In the genomic region with DNA sequence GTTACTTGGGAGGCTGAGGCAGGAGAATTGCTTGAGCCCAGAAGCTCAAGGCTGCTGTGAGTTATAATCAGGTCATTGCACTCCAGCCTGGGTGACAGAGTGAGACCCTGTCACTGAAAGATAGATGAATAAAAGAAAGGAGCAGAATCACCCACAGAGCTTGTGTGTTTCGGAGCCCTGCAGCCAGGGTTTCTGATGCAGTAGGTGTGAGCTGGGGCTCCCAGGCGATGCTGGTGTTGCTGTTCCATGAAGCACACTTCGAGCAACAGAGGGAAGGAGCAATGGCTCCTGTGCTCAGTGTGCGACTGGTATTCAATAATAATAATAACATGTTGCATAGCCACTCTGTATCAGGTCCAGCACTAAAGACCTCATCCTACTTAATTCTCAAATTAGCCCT, we compare ENCODE assay signal across 27 cellular contexts.
"Had no signal": no experiment of that assay in that cellular context is flagged by ENCODE, and none has a peak within 500 bp of the region (broad histone marks: within the 10 kb centered on the region; RNA-seq: fewer than 3 reads in every experiment).

No MANE protein-coding gene starts in this region.

- H3K27ac Mint-ChIP-seq: mesothelial cell of epicardium; natural killer cell; nephron progenitor cell; stimulated activated effector memory CD8-positive, alpha-beta T cell treated with anti-CD3 and anti-CD28 coated beads, Interleukin-12 subunit alpha, Interleukin-12 subunit beta, amount 100 ng/mL, for 72 hours; stimulated activated naive CD8-positive, alpha-beta T cell treated with anti-CD3 and anti-CD28 coated beads, Interleukin-15, Interleukin-2, amounts not matched to agents 100 ng/mL and 50 ng/mL, for 24 hours had no signal

- H3K27ac ChIP-seq: heart right ventricle, hepatocyte, left lung, lower lobe of right lung, pancreas, prostate gland, sigmoid colon, spleen, suprapubic skin, thoracic aorta, tibial artery, vagina had no signal

- H3K4me2 ChIP-seq: hepatocyte had no signal

- H2AFZ ChIP-seq: hepatocyte had no signal

- DNase-seq: heart right ventricle; islet precursor cell; left lung; lower lobe of right lung; mammary epithelial cell; mesenchymal stem cell; naive B cell; natural killer cell; nephron progenitor cell; retina; right cardiac atrium; sigmoid colon; small intestine; spleen; stimulated activated CD4-positive, alpha-beta T cell treated with anti-CD3 and anti-CD28 coated beads, Interleukin-4, amount 100 ng/mL, for 24 hours; stimulated activated naive CD4-positive, alpha-beta T cell; trophoblast cell had no signal

- H3K36me3 ChIP-seq: heart right ventricle, left lung, lower lobe of right lung, pancreas, prostate gland, sigmoid colon, spleen, suprapubic skin, thoracic aorta, tibial artery, vagina had no signal

- H3K4me1 Mint-ChIP-seq: mesothelial cell of epicardium; naive B cell; natural killer cell; stimulated activated effector memory CD8-positive, alpha-beta T cell treated with anti-CD3 and anti-CD28 coated beads, Interleukin-12 subunit alpha, Interleukin-12 subunit beta, amount 100 ng/mL, for 72 hours had no signal

- H3K4me1 ChIP-seq: heart right ventricle, left lung, lower lobe of right lung, prostate gland, sigmoid colon, suprapubic skin, tibial artery, vagina had no signal

- H3K4me3 ChIP-seq: heart right ventricle, hepatocyte, left lung, lower lobe of right lung, pancreas, prostate gland, sigmoid colon, spleen, suprapubic skin, thoracic aorta, tibial artery, vagina had no signal

- H3K79me2 ChIP-seq: hepatocyte had no signal

- H3K36me3 Mint-ChIP-seq: mesothelial cell of epicardium; naive B cell; natural killer cell; stimulated activated effector memory CD8-positive, alpha-beta T cell treated with anti-CD3 and anti-CD28 coated beads, Interleukin-12 subunit alpha, Interleukin-12 subunit beta, amount 100 ng/mL, for 72 hours had no signal

- H3K4me3 Mint-ChIP-seq: mesothelial cell of epicardium; naive B cell; natural killer cell; nephron progenitor cell; stimulated activated effector memory CD8-positive, alpha-beta T cell treated with anti-CD3 and anti-CD28 coated beads, Interleukin-12 subunit alpha, Interleukin-12 subunit beta, amount 100 ng/mL, for 72 hours; stimulated activated naive CD8-positive, alpha-beta T cell treated with anti-CD3 and anti-CD28 coated beads, Interleukin-15, Interleukin-2, amounts not matched to agents 100 ng/mL and 50 ng/mL, for 24 hours had no signal

- H3K27me3 ChIP-seq: hepatocyte, pancreas, sigmoid colon, spleen, suprapubic skin, vagina had no signal

- H3K9me3 Mint-ChIP-seq: natural killer cell; nephron progenitor cell; stimulated activated effector memory CD8-positive, alpha-beta T cell treated with anti-CD3 and anti-CD28 coated beads, Interleukin-12 subunit alpha, Interleukin-12 subunit beta, amount 100 ng/mL, for 72 hours; stimulated activated naive CD8-positive, alpha-beta T cell treated with anti-CD3 and anti-CD28 coated beads, Interleukin-15, Interleukin-2, amounts not matched to agents 100 ng/mL and 50 ng/mL, for 24 hours had no signal

- H3K9me3 ChIP-seq: left lung, lower lobe of right lung, pancreas, prostate gland, sigmoid colon, suprapubic skin, thoracic aorta, tibial artery, vagina had no signal

- ATAC-seq: heart right ventricle; left lung; lower lobe of right lung; natural killer cell; pancreas; right cardiac atrium; stimulated activated effector memory CD8-positive, alpha-beta T cell treated with anti-CD3 and anti-CD28 coated beads, Interleukin-12 subunit alpha, Interleukin-12 subunit beta, amount 100 ng/mL, for 72 hours had no signal

- H3K27me3 Mint-ChIP-seq: stimulated activated naive CD8-positive, alpha-beta T cell treated with anti-CD3 and anti-CD28 coated beads, Interleukin-15, Interleukin-2, amounts not matched to agents 100 ng/mL and 50 ng/mL, for 24 hours had no signal
